Comparison of ENCODE assay signal across 8 cellular contexts in the genomic region with DNA sequence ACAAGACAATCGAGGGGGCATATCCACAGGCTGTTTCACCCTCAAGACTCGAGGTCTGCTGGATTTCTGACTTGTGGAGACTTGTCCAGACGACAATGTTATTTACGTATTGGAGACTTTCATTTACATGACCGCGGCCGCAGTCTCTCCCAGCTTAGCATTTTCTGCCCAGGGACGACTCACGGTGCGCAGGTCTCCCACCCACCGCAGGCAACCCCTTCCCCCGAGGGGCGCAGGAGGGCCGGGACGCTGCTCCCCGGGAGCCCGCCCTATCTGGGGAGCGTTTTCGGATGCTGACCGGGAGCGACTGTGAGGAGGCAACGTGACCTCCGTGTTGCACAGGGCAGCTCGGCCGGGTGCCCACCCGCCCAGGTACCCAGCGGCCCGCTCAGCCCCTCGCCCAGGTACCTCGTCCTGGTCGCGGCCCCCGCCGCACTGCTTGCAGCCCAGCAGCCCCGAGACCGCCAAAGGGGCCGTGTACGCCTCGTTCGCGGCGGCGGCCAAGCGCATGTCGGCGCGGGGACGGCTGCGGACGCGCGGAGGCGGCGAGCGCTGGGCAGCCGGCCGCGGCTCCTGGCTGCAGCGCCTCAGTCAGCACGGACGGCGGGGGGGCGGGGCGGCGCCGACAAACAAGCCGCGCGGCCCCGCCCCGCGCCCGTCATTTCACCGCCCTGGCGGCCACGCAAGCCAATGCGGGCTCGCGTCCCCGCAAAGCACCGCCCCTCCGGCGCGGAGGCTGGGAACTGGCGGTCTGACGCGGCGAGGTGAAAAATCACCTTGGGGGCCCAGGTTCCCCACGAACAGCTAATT.
A peak's percentile ranks its signal among the peaks of the same experiment; 100 is the strongest.
DNase-seq lines count a peak whose midpoint lies in the region; ATAC-seq and TF ChIP-seq lines count a peak whose summit lies in the region.

No MANE protein-coding gene starts in this region.

- H3K9me3 Mint-ChIP-seq in activated T-helper 2 cell treated with anti-CD3 and anti-CD28 coated beads, Interferon-gamma antibody, Interleukin-2, Interleukin-4, amounts not matched to agents 10 μg/mL and 5 μg/mL and 100 μg/mL, durations not matched to agents 14 hours and 24 hours and 36 hours: no peaks in the 10 kb centered on the region
- H3K9me3 Mint-ChIP-seq in natural killer cell: no peaks in the 10 kb centered on the region
- no peaks in the 10 kb centered on the region for H3K9me3 Mint-ChIP-seq in stimulated activated naive B cell treated with anti-CD40 and anti-IgM and Interleukin-4, amounts not matched to agents 10 μg/mL and 1 μg/mL and 100 μg/mL, for 72 hours

- peaks cover 52% of the 10 kb centered on the region for H3K4me1 Mint-ChIP-seq in activated T-helper 2 cell treated with anti-CD3 and anti-CD28 coated beads, Interferon-gamma antibody, Interleukin-2, Interleukin-4, amounts not matched to agents 10 μg/mL and 5 μg/mL and 100 μg/mL, durations not matched to agents 14 hours and 24 hours and 36 hours (ENCODE audit: low read depth)
- peaks cover 47 to 57% of the 10 kb centered on the region in 2 donors for H3K4me1 Mint-ChIP-seq in natural killer cell
- H3K4me1 Mint-ChIP-seq in stimulated activated naive B cell treated with anti-CD40 and anti-IgM and Interleukin-4, amounts not matched to agents 10 μg/mL and 1 μg/mL and 100 μg/mL, for 72 hours: peaks cover 21 to 60% of the 10 kb centered on the region in 2 donors

- peak overlapping the region; percentile 86 for H3K27ac Mint-ChIP-seq in activated T-helper 2 cell treated with anti-CD3 and anti-CD28 coated beads, Interferon-gamma antibody, Interleukin-2, Interleukin-4, amounts not matched to agents 10 μg/mL and 5 μg/mL and 100 μg/mL, durations not matched to agents 14 hours and 24 hours and 36 hours
- H3K27ac Mint-ChIP-seq in natural killer cell: peak overlapping the region; percentile 90 to 99
- H3K27ac Mint-ChIP-seq in stimulated activated naive B cell treated with anti-CD40 and anti-IgM and Interleukin-4, amounts not matched to agents 10 μg/mL and 1 μg/mL and 100 μg/mL, for 72 hours: peak overlapping the region; percentile 96

- TF ChIP-seq CTCF in natural killer cell (IDR thresholded peaks at IDR 0.05): no peak

- ATAC-seq in GM21723 (IDR thresholded peaks at IDR 0.05; ENCODE audit: unreplicated experiment): peak; percentile 91
- peak; percentile 92 to 98 (median 95) for ATAC-seq in natural killer cell
- ATAC-seq in stimulated activated naive B cell treated with anti-CD40 and anti-IgM and Interleukin-4, amounts not matched to agents 10 μg/mL and 1 μg/mL and 100 μg/mL, for 72 hours (replicated peaks): peak; percentile 89 to 94

- intact Hi-C loops in activated T-helper 2 cell treated with anti-CD3 and anti-CD28 coated beads, Interferon-gamma antibody, Interleukin-2, Interleukin-4, amounts not matched to agents 10 μg/mL and 5 μg/mL and 100 μg/mL, durations not matched to agents 14 hours and 24 hours and 36 hours (cut with micrococcal nuclease): loop anchor here (1.0 to 5.0 kb wide), 10 partner anchors 66 to 448 kb away; a partner anchor contains a TSS
- intact Hi-C loops in natural killer cell (cut with micrococcal nuclease): loop anchor here (1.0 to 5.0 kb wide), 8 partner anchors 42 to 452 kb away; a partner anchor contains a TSS

- H3K36me3 Mint-ChIP-seq in activated T-helper 2 cell treated with anti-CD3 and anti-CD28 coated beads, Interferon-gamma antibody, Interleukin-2, Interleukin-4, amounts not matched to agents 10 μg/mL and 5 μg/mL and 100 μg/mL, durations not matched to agents 14 hours and 24 hours and 36 hours (ENCODE audit: low read depth): peaks cover 10% of the 10 kb centered on the region
- H3K36me3 Mint-ChIP-seq in natural killer cell: no peaks in the 10 kb centered on the region
- H3K36me3 Mint-ChIP-seq in stimulated activated naive B cell treated with anti-CD40 and anti-IgM and Interleukin-4, amounts not matched to agents 10 μg/mL and 1 μg/mL and 100 μg/mL, for 72 hours: no peaks in the 10 kb centered on the region

- H3K4me3 Mint-ChIP-seq in activated T-helper 2 cell treated with anti-CD3 and anti-CD28 coated beads, Interferon-gamma antibody, Interleukin-2, Interleukin-4, amounts not matched to agents 10 μg/mL and 5 μg/mL and 100 μg/mL, durations not matched to agents 14 hours and 24 hours and 36 hours (ENCODE audit: low read depth): peak overlapping the region; percentile 90
- H3K4me3 Mint-ChIP-seq in natural killer cell: peak overlapping the region; percentile 97
- H3K4me3 Mint-ChIP-seq in stimulated activated naive B cell treated with anti-CD40 and anti-IgM and Interleukin-4, amounts not matched to agents 10 μg/mL and 1 μg/mL and 100 μg/mL, for 72 hours: peak overlapping the region; percentile 91 to 95

- DNase-seq in DMS114 treated with DMSO at 0.1 percent for 48 hours (lab: John Stamatoyannopoulos, UW; ENCODE audit: unreplicated experiment) (peak; percentile 45), KG1 (lab: John Stamatoyannopoulos, UW) (peak; percentile 90), RKO (ENCODE audit: low spot score) (peak; percentile 91), fibroblast of peridontal ligament (ENCODE audit: extremely low read depth) (peak; percentile 67), natural killer cell (peak; percentile 93)
- DNase-seq in activated T-helper 2 cell treated with anti-CD3 and anti-CD28 coated beads, Interferon-gamma antibody, Interleukin-2, Interleukin-4, amounts not matched to agents 10 μg/mL and 5 μg/mL and 100 μg/mL, durations not matched to agents 14 hours and 24 hours and 36 hours (ENCODE audit: low spot score): peak; percentile 84
- peak; percentile 79 for DNase-seq in stimulated activated naive B cell treated with anti-CD40 and anti-IgM and Interleukin-4, amounts not matched to agents 10 μg/mL and 1 μg/mL and 100 μg/mL, for 72 hours

- H3K27me3 Mint-ChIP-seq in activated T-helper 2 cell treated with anti-CD3 and anti-CD28 coated beads, Interferon-gamma antibody, Interleukin-2, Interleukin-4, amounts not matched to agents 10 μg/mL and 5 μg/mL and 100 μg/mL, durations not matched to agents 14 hours and 24 hours and 36 hours (ENCODE audit: low read depth): no peaks in the 10 kb centered on the region
- H3K27me3 Mint-ChIP-seq in natural killer cell (ENCODE audit: low read depth in 2 of 2): no peaks in the 10 kb centered on the region
- no peaks in the 10 kb centered on the region for H3K27me3 Mint-ChIP-seq in stimulated activated naive B cell treated with anti-CD40 and anti-IgM and Interleukin-4, amounts not matched to agents 10 μg/mL and 1 μg/mL and 100 μg/mL, for 72 hours

Comparison
In these comparisons a context has a peak if more than half of its experiments do, and no peak if none do; other contexts are left out.
1. Peak in every context shown above with its lines: DNase-seq and ATAC-seq.